18 cellular contexts compared by ENCODE assay signal in genomic region chrX:104315555-104315954, GRCh38.
DNase-seq lines count a peak whose midpoint lies in the region; ATAC-seq, FAIRE-seq and TF ChIP-seq lines count a peak whose summit lies in the region.
"Had no signal": no experiment of that assay in that cellular context is flagged by ENCODE, and none has a peak within 500 bp of the region (broad histone marks: within the 10 kb centered on the region; RNA-seq: fewer than 3 reads in every experiment).

No MANE protein-coding gene starts in this region.

- H3K27ac ChIP-seq in astrocyte (ENCODE audit: low read depth, low read length) (peak overlapping the region; percentile 42), foreskin keratinocyte (no peak overlapping the region)
- H3K27ac ChIP-seq: gastroesophageal sphincter, pancreas had no signal

- no peaks in the 10 kb centered on the region for H3K79me2 ChIP-seq in astrocyte (ENCODE audit: insufficient read depth, low read length)

- peak overlapping the region; percentile 44 for H3K4me2 ChIP-seq in astrocyte (ENCODE audit: low read length)

- no peaks in the 10 kb centered on the region for H3K9me3 ChIP-seq in astrocyte (ENCODE audit: insufficient read depth, low read depth, low read length)
- H3K9me3 ChIP-seq: gastroesophageal sphincter, pancreas had no signal

- H3K4me1 Mint-ChIP-seq in astrocyte (ENCODE audit: low read depth, unreplicated experiment) = peaks cover 8% of the 10 kb centered on the region
- H3K4me1 Mint-ChIP-seq: activated naive CD8-positive, alpha-beta T cell treated with anti-CD3 and anti-CD28 coated beads, Interleukin-2, amount 50 U/mL, for 24 hours; T-helper 17 cell had no signal

- H3K36me3 Mint-ChIP-seq in astrocyte (ENCODE audit: low read depth, unreplicated experiment) = no peaks in the 10 kb centered on the region

- H3K4me3 ChIP-seq in astrocyte (ENCODE audit: insufficient read depth, low read depth, low read length) = no peak overlapping the region
- H3K4me3 ChIP-seq: gastroesophageal sphincter, pancreas had no signal

- no peaks in the 10 kb centered on the region for H4K20me1 ChIP-seq in astrocyte (ENCODE audit: insufficient read depth, low read length)

- H3K4me1 ChIP-seq in astrocyte (ENCODE audit: insufficient read depth, low read length) (peaks cover 16% of the 10 kb centered on the region), foreskin keratinocyte (peaks cover 35% of the 10 kb centered on the region)
- H3K4me1 ChIP-seq: gastroesophageal sphincter had no signal

- H3K36me3 ChIP-seq in astrocyte (ENCODE audit: insufficient read depth, low read length) = no peaks in the 10 kb centered on the region
- H3K36me3 ChIP-seq: gastroesophageal sphincter, pancreas had no signal

- no peak overlapping the region for H3K9ac ChIP-seq in astrocyte (ENCODE audit: low read length)

- FAIRE-seq in astrocyte (lab: Jason Lieb, UNC) = peak; percentile 84
- FAIRE-seq: pancreas had no signal

- TF ChIP-seq CTCF in astrocyte (IDR thresholded peaks at IDR 0.05; ENCODE audit: insufficient read depth, low read depth, low read length) = no peak
- no peak for TF ChIP-seq CTCF in foreskin keratinocyte (conservative IDR thresholded peaks at IDR 0.05)

- H3K4me3 Mint-ChIP-seq in astrocyte (ENCODE audit: unreplicated experiment) = no peak overlapping the region
- H3K4me3 Mint-ChIP-seq: activated naive CD8-positive, alpha-beta T cell treated with anti-CD3 and anti-CD28 coated beads, Interleukin-2, amount 50 U/mL, for 24 hours; T-helper 17 cell had no signal

- peak; percentile 51 for DNase-seq in AG08395 (ENCODE audit: low spot score)
- peak; percentile 48 for DNase-seq in HS-27A (ENCODE audit: low read depth)
- peak; percentile 72 for DNase-seq in astrocyte (ENCODE audit: low read depth)
- peak in 1 of 2 donors; percentile 44 for DNase-seq in foreskin keratinocyte
- DNase-seq in cerebellar cortex (ENCODE audit: low spot score) = no peak
- no peak for DNase-seq in GDM1 (lab: John Stamatoyannopoulos, UW)
- DNase-seq: activated CD4-positive, alpha-beta T cell treated with anti-CD3 and anti-CD28 coated beads for 4 hours; activated naive CD8-positive, alpha-beta T cell treated with anti-CD3 and anti-CD28 coated beads, Interleukin-2, amount 50 U/mL, for 24 hours; AML-193; midbrain; NCI-H2081; NCI-H69; pancreas; stimulated activated CD4-positive, alpha-beta T cell treated with anti-CD3 and anti-CD28 coated beads, Interleukin-12 subunit alpha, Interleukin-12 subunit beta, amount 100 ng/mL, for 4 hours; T-helper 17 cell had no signal

- no peaks in the 10 kb centered on the region for H3K27me3 ChIP-seq in astrocyte (ENCODE audit: insufficient read depth, low read length)
- no peaks in the 10 kb centered on the region for H3K27me3 ChIP-seq in foreskin keratinocyte
- H3K27me3 ChIP-seq: gastroesophageal sphincter had no signal

- H3K27me3 Mint-ChIP-seq in astrocyte (ENCODE audit: low read depth, unreplicated experiment) = no peaks in the 10 kb centered on the region
- H3K27me3 Mint-ChIP-seq: activated naive CD8-positive, alpha-beta T cell treated with anti-CD3 and anti-CD28 coated beads, Interleukin-2, amount 50 U/mL, for 24 hours; T-helper 17 cell had no signal

- ATAC-seq in foreskin keratinocyte (peak; percentile 49), HG02759 (IDR thresholded peaks at IDR 0.05; ENCODE audit: unreplicated experiment) (no peak), HG03135 (IDR thresholded peaks at IDR 0.05; ENCODE audit: unreplicated experiment) (no peak)
- ATAC-seq: activated naive CD8-positive, alpha-beta T cell treated with anti-CD3 and anti-CD28 coated beads, Interleukin-2, amount 50 U/mL, for 24 hours; gastroesophageal sphincter; pancreas; T-helper 17 cell had no signal

- no peaks in the 10 kb centered on the region for H3K9me3 Mint-ChIP-seq in astrocyte (ENCODE audit: unreplicated experiment)
- H3K9me3 Mint-ChIP-seq: activated naive CD8-positive, alpha-beta T cell treated with anti-CD3 and anti-CD28 coated beads, Interleukin-2, amount 50 U/mL, for 24 hours had no signal

- no peak overlapping the region for H2AFZ ChIP-seq in astrocyte (ENCODE audit: low read depth, low read length)

- no peak overlapping the region for H3K27ac Mint-ChIP-seq in astrocyte (ENCODE audit: unreplicated experiment)
- H3K27ac Mint-ChIP-seq: activated naive CD8-positive, alpha-beta T cell treated with anti-CD3 and anti-CD28 coated beads, Interleukin-2, amount 50 U/mL, for 24 hours; T-helper 17 cell had no signal

Comparison
In these comparisons a context has a peak if more than half of its experiments do, and no peak if none do; other contexts are left out.
1. DNase-seq: peak in AG08395 (single experiment), HS-27A (single experiment) and astrocyte (single experiment); none in cerebellar cortex (single experiment) and GDM1 (single experiment).